In the genomic region with DNA sequence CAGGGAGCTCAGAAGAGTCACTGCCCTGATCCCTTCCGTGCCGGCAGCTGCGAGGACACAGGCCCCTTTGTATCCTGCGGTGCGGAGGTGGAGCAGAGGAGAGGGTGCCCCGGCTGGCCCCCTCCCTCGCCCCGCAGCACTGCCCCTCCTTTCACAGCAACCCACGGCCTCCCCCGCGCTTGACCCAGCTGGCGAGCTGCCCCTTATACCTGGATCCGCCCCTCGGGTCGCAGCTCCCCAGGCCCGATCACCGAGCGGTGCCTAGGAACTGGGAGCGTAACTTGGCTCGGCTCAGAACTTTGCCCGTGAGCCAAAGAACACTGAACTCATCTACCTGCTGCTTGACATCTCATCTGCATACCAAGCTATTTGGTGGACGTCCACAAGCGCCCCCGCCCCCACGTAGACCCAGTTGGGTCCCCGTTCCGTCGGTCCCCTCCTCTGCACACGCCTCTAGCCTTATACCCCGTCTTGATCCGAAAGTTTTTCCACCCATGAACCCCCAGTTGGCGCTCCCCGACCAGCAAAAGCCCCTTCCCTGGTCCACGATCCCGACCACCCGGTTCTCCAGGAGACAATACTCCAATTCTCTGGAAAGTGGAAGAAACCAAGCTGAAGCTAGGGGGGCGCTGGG, we compare ENCODE assay signal across 8 cellular contexts. TPM values are rescaled to one million over a fixed set of nuclear protein-coding genes. Genes with fewer than 3 reads are reported as not detected.
DNase-seq lines count a peak whose midpoint lies in the region; TF ChIP-seq lines count a peak whose summit lies in the region.

No MANE protein-coding gene starts in this region.

- H3K4me3 ChIP-seq in HFF-Myc (replicated peaks; ENCODE audit: low read depth, low read length), result peak overlapping the region; percentile 89

- H3K27me3 Mint-ChIP-seq in osteocyte (ENCODE audit: unreplicated experiment), result no peaks in the 10 kb centered on the region

- peak overlapping the region; percentile 99 for H3K27ac Mint-ChIP-seq in osteocyte (ENCODE audit: unreplicated experiment)

- peak overlapping the region; percentile 99 for H3K4me3 Mint-ChIP-seq in osteocyte (ENCODE audit: unreplicated experiment)

- H3K9me3 Mint-ChIP-seq in osteocyte (ENCODE audit: unreplicated experiment), result no peaks in the 10 kb centered on the region

- DNase-seq in NCI-H2029 (lab: John Stamatoyannopoulos, UW) (peak; percentile 62), NCI-H2029 treated with DMSO at 0.1 percent for 48 hours (lab: John Stamatoyannopoulos, UW) (no peak), HFF-Myc (ENCODE audit: extremely low read depth, low read depth) (no peak), NCI-H226 (peak; percentile 35), globus pallidus (ENCODE audit: low spot score) (peak; percentile 74), osteocyte (ENCODE audit: extremely low spot score, unreplicated experiment) (no peak), NCI-H2081 (lab: John Stamatoyannopoulos, UW) (no peak)
- DNase-seq in activated naive CD4-positive, alpha-beta T cell treated with anti-CD3 and anti-CD28 coated beads, Interleukin-2, amount 50 U/mL, for 16 hours, result peak; percentile 43

- peaks cover 17% of the 10 kb centered on the region for H3K36me3 Mint-ChIP-seq in osteocyte (ENCODE audit: unreplicated experiment)

- peaks cover 50% of the 10 kb centered on the region for H3K4me1 Mint-ChIP-seq in osteocyte (ENCODE audit: unreplicated experiment)

- TF ChIP-seq CTCF in HFF-Myc (IDR thresholded peaks at IDR 0.05; ENCODE audit: low read depth, low read length, missing control alignments) (no peak), osteocyte (IDR thresholded peaks at IDR 0.05) (no peak)

RNA-seq across cellular contexts. Expression of gene DNAJC14, which starts 0.7 kb away (rescaled TPM):
- 44.3 and 46.8 TPM in 2 replicates for total RNA-seq in osteocyte

RNA-seq across cellular contexts. Expression of gene ORMDL2, which starts 12.2 kb away (rescaled TPM):
- total RNA-seq in osteocyte, result 26.0 TPM in 2 replicates

RNA-seq across cellular contexts. Expression of gene SARNP, which starts 12.6 kb away (rescaled TPM):
- total RNA-seq in osteocyte, result 55.6 and 56.1 TPM in 2 replicates

RNA-seq across cellular contexts. Expression of gene MMP19, which starts 12.7 kb away (rescaled TPM):
- 14.3 and 15.1 TPM in 2 replicates for total RNA-seq in osteocyte

Comparison
In these comparisons a context has a peak if more than half of its experiments do, and no peak if none do; other contexts are left out.
1. DNase-seq: peak in NCI-H2029 (single experiment), NCI-H226 (single experiment), activated naive CD4-positive, alpha-beta T cell treated with anti-CD3 and anti-CD28 coated beads, Interleukin-2, amount 50 U/mL, for 16 hours (single experiment) and globus pallidus (single experiment); none in NCI-H2029 treated with DMSO at 0.1 percent for 48 hours (single experiment), HFF-Myc (single experiment), osteocyte (single experiment) and NCI-H2081 (0 of 2).